ENCODE assay signal across 8 cellular contexts in the genomic region with DNA sequence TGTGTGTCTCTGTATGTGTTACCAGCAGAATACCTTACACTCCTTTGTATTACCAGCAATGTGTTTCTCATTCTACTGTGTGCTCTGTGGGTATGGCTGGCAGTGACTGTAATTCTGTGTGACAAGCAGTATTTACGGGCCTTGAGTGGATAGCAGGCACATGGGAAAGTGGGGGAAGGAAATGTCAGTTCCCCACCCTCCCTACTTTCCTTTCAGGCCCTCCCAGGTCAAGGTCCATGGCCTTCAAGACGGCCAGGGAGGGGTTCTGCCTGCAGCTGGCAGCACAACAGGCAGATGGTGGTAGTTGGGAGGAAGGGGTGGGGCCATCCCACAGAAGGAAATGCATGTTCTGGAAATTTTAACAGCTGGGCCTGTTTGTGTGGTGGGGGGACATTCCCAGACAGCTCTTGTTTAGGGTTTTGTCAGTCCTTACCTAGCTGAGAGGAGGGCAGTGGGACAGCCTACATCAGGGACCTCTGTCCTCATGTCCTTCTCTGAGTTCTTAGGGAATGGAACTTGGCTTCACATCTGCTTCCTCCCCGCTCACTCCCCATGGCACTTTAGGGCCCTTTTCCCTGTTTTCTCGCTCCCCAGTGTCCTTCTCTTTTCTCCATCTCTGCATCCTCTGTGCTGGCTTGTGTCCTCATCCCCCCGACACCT. TPM values are rescaled to one million over a fixed set of nuclear protein-coding genes. Genes with fewer than 3 reads are reported as not detected.
A peak's percentile ranks its signal among the peaks of the same experiment; 100 is the strongest.
DNase-seq lines count a peak whose midpoint lies in the region; ATAC-seq, FAIRE-seq and TF ChIP-seq lines count a peak whose summit lies in the region.

No MANE protein-coding gene starts in this region.

- H3K36me3 ChIP-seq in CD8-positive, alpha-beta memory T cell (ENCODE audit: insufficient read depth, low read length): peaks cover 5% of the 10 kb centered on the region

- H3K27me3 ChIP-seq in CD8-positive, alpha-beta memory T cell (ENCODE audit: insufficient read depth, low read length, poor library complexity, severe bottlenecking): no peaks in the 10 kb centered on the region

- peaks cover 58% of the 10 kb centered on the region for H3K4me1 ChIP-seq in CD8-positive, alpha-beta memory T cell (ENCODE audit: insufficient read depth, low read length)

- H3K27ac Mint-ChIP-seq in CD8-positive, alpha-beta memory T cell: peak overlapping the region; percentile 81 to 98 (median 95)
- H3K27ac Mint-ChIP-seq in effector memory CD8-positive, alpha-beta T cell: peak overlapping the region; percentile 91 to 99
- peak overlapping the region; percentile 57 to 93 (median 73) for H3K27ac Mint-ChIP-seq in nephron

- peaks cover 0 to 16% (median 0%) of the 10 kb centered on the region in 3 donors for H3K36me3 Mint-ChIP-seq in CD8-positive, alpha-beta memory T cell
- peaks cover 20% of the 10 kb centered on the region for H3K36me3 Mint-ChIP-seq in effector memory CD8-positive, alpha-beta T cell (ENCODE audit: insufficient read depth)
- peaks cover 9% of the 10 kb centered on the region for H3K36me3 Mint-ChIP-seq in nephron (ENCODE audit: low read depth)

- no peaks in the 10 kb centered on the region for H3K9me3 ChIP-seq in CD8-positive, alpha-beta memory T cell (ENCODE audit: low read length)

- peaks cover 0 to 2% of the 10 kb centered on the region in 2 donors for H3K27me3 Mint-ChIP-seq in CD8-positive, alpha-beta memory T cell
- no peaks in the 10 kb centered on the region for H3K27me3 Mint-ChIP-seq in effector memory CD8-positive, alpha-beta T cell
- no peaks in the 10 kb centered on the region for H3K27me3 Mint-ChIP-seq in nephron (ENCODE audit: low read depth)

- peaks cover 73 to 87% (median 85%) of the 10 kb centered on the region in 3 donors for H3K4me1 Mint-ChIP-seq in CD8-positive, alpha-beta memory T cell
- peaks cover 71% of the 10 kb centered on the region in 2 donors for H3K4me1 Mint-ChIP-seq in effector memory CD8-positive, alpha-beta T cell (ENCODE audit: low read depth in 2 of 2)
- peaks cover 76% of the 10 kb centered on the region for H3K4me1 Mint-ChIP-seq in nephron

- H3K4me3 Mint-ChIP-seq in CD8-positive, alpha-beta memory T cell: peak overlapping the region in 6 of 7 donors; percentile 15 to 74 (median 58)
- peak overlapping the region; percentile 17 to 78 for H3K4me3 Mint-ChIP-seq in effector memory CD8-positive, alpha-beta T cell
- H3K4me3 Mint-ChIP-seq in nephron: peak overlapping the region in 1 of 3 experiments; percentile 60

- no peak for FAIRE-seq in H54 (lab: Jason Lieb, UNC)

- no peaks in the 10 kb centered on the region for H3K9me3 Mint-ChIP-seq in CD8-positive, alpha-beta memory T cell
- no peaks in the 10 kb centered on the region for H3K9me3 Mint-ChIP-seq in effector memory CD8-positive, alpha-beta T cell
- no peaks in the 10 kb centered on the region for H3K9me3 Mint-ChIP-seq in nephron

- ATAC-seq in effector memory CD8-positive, alpha-beta T cell (replicated peaks): no peak
- ATAC-seq in HG02798 (IDR thresholded peaks at IDR 0.05; ENCODE audit: poor library complexity, unreplicated experiment) (no peak), GM18867 (IDR thresholded peaks at IDR 0.05; ENCODE audit: unreplicated experiment) (no peak)

- H3K27ac ChIP-seq in CD8-positive, alpha-beta memory T cell (ENCODE audit: low read depth, low read length): peak overlapping the region; percentile 20

- no peak overlapping the region for H3K4me3 ChIP-seq in CD8-positive, alpha-beta memory T cell (ENCODE audit: low read length)

- POLR2A ChIA-PET in CD8-positive, alpha-beta memory T cell (lab: Charles Lee): no interaction called here

- no peak for TF ChIP-seq CTCF in nephron (IDR thresholded peaks at IDR 0.05; ENCODE audit: unreplicated experiment in 3 of 3)

- CTCF ChIA-PET in CD8-positive, alpha-beta memory T cell (lab: Charles Lee): interaction anchor here (0.8 kb wide), 1 partner anchor 44 kb away, joined by 3 read pairs; no protein-coding TSS in a partner anchor

- DNase-seq in CD8-positive, alpha-beta memory T cell: peak in 1 of 5 donors; percentile 46
- peak; percentile 17 for DNase-seq in MV-4-11 (lab: John Stamatoyannopoulos, UW)
- no peak for DNase-seq in effector memory CD8-positive, alpha-beta T cell
- DNase-seq in H54 (ENCODE audit: insufficient read length, low spot score): no peak
- DNase-seq in HK-2 (ENCODE audit: unreplicated experiment): no peak

- no peak for TF ChIP-seq POLR2A in H54 (IDR thresholded peaks at IDR 0.05; ENCODE audit: low read depth, low read length)

RNA-seq across cellular contexts. Expression of gene TNIP1, which starts 14.6 kb away (rescaled TPM):
- total RNA-seq in CD8-positive, alpha-beta memory T cell: 100 to 1,000 TPM; 212 to 213 TPM
- polyA plus RNA-seq in CD8-positive, alpha-beta memory T cell: 62.4 TPM
